Comparison of ENCODE assay signal across 2 cellular contexts in the genomic region with DNA sequence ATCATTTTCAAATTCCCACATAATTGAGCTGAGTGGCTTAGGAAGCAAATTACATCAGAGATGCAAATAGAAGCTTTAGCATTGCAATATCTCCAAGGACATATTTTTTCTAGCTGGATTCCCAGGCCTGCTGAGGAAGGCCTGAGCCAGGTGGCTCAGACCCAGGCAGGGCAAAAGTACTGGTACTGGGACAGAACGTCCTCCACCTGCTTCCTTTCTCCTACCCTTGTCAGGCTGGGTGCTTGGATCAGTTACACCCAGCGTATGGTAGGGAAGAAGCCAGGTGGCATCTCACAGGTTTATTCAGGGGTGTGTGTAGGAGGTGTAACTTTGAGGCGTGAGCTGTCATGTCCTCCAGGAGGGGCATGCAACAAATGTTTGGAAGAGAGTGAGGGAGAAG.
A peak's percentile ranks its signal among the peaks of the same experiment; 100 is the strongest.
TF ChIP-seq lines count a peak whose summit lies in the region.

No MANE protein-coding gene starts in this region.

TF ChIP-seq in liver, 16 proteins besides CTCF, POLR2A, EP300 and RAD21:
- no peak for TF ChIP-seq HNF4G (IDR thresholded peaks at IDR 0.05)
- peak; percentile 12 for TF ChIP-seq SP1 (IDR thresholded peaks at IDR 0.05)
- no peak for TF ChIP-seq FOXA2 (IDR thresholded peaks at IDR 0.05)
- TF ChIP-seq HNF4A (conservative IDR thresholded peaks at IDR 0.05): peak; percentile 28 to 29
- TF ChIP-seq NR2F2 (IDR thresholded peaks at IDR 0.05): no peak
- no peak for TF ChIP-seq FOXA1 (IDR thresholded peaks at IDR 0.05)
- TF ChIP-seq, protein P1, sequence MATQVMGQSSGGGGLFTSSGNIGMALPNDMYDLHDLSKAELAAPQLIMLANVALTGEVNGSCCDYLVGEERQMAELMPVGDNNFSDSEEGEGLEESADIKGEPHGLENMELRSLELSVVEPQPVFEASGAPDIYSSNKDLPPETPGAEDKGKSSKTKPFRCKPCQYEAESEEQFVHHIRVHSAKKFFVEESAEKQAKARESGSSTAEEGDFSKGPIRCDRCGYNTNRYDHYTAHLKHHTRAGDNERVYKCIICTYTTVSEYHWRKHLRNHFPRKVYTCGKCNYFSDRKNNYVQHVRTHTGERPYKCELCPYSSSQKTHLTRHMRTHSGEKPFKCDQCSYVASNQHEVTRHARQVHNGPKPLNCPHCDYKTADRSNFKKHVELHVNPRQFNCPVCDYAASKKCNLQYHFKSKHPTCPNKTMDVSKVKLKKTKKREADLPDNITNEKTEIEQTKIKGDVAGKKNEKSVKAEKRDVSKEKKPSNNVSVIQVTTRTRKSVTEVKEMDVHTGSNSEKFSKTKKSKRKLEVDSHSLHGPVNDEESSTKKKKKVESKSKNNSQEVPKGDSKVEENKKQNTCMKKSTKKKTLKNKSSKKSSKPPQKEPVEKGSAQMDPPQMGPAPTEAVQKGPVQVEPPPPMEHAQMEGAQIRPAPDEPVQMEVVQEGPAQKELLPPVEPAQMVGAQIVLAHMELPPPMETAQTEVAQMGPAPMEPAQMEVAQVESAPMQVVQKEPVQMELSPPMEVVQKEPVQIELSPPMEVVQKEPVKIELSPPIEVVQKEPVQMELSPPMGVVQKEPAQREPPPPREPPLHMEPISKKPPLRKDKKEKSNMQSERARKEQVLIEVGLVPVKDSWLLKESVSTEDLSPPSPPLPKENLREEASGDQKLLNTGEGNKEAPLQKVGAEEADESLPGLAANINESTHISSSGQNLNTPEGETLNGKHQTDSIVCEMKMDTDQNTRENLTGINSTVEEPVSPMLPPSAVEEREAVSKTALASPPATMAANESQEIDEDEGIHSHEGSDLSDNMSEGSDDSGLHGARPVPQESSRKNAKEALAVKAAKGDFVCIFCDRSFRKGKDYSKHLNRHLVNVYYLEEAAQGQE (IDR thresholded peaks at IDR 0.05): no peak
- TF ChIP-seq, protein P2, sequence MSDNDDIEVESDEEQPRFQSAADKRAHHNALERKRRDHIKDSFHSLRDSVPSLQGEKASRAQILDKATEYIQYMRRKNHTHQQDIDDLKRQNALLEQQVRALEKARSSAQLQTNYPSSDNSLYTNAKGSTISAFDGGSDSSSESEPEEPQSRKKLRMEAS (IDR thresholded peaks at IDR 0.05): no peak
- no peak for TF ChIP-seq TAF1 (conservative IDR thresholded peaks at IDR 0.05)
- TF ChIP-seq RXRA (IDR thresholded peaks at IDR 0.05): peak in 1 of 2 donors; percentile 12

TF ChIP-seq in HepG2, 621 proteins besides CTCF, POLR2A, EP300 and RAD21:
- no peak for TF ChIP-seq TRIM24 (CRISPR knock-in tag; IDR thresholded peaks at IDR 0.05)
- TF ChIP-seq SIX1 (CRISPR knock-in tag; IDR thresholded peaks at IDR 0.05; ENCODE audit: borderline replicate concordance): no peak
- TF ChIP-seq, protein P3, sequence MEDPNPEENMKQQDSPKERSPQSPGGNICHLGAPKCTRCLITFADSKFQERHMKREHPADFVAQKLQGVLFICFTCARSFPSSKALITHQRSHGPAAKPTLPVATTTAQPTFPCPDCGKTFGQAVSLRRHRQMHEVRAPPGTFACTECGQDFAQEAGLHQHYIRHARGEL (CRISPR knock-in tag; IDR thresholded peaks at IDR 0.05): no peak
- TF ChIP-seq NFIB (CRISPR knock-in tag; IDR thresholded peaks at IDR 0.05; ENCODE audit: borderline replicate concordance): no peak
- no peak for TF ChIP-seq PAWR (CRISPR knock-in tag; IDR thresholded peaks at IDR 0.05; ENCODE audit: borderline replicate concordance)
